In genomic region chr11:110362916-110363574, GRCh38 we compare ENCODE assay signal across 8 cellular contexts.
DNase-seq lines count a peak whose midpoint lies in the region; ATAC-seq and TF ChIP-seq lines count a peak whose summit lies in the region.

No MANE protein-coding gene starts in this region.

- H3K27me3 ChIP-seq in BLaER1 = no peaks in the 10 kb centered on the region
- H3K27me3 ChIP-seq in HUES6 (ENCODE audit: control insufficient read depth, insufficient read depth, low read length) = no peaks in the 10 kb centered on the region
- no peaks in the 10 kb centered on the region for H3K27me3 ChIP-seq in adipocyte (replicated peaks; ENCODE audit: control insufficient read depth, insufficient read depth, low read length)
- no peaks in the 10 kb centered on the region for H3K27me3 ChIP-seq in left lung
- H3K27me3 ChIP-seq in ovary = no peaks in the 10 kb centered on the region

- H3K9me3 ChIP-seq in BLaER1 (no peaks in the 10 kb centered on the region), HUES6 (ENCODE audit: control insufficient read depth, insufficient read depth, low read depth, low read length) (peaks cover 2% of the 10 kb centered on the region), adipocyte (ENCODE audit: control insufficient read depth, low read length) (no peaks in the 10 kb centered on the region), left lung (no peaks in the 10 kb centered on the region), ovary (no peaks in the 10 kb centered on the region)

- intact Hi-C loops in left lung (cut with DNase I) = no loop called here
- intact Hi-C loops in ovary (cut with DNase I) = no loop called here

- no peak for TF ChIP-seq CTCF in left lung (IDR thresholded peaks at IDR 0.05)
- no peak for TF ChIP-seq CTCF in ovary (IDR thresholded peaks at IDR 0.05)

- ATAC-seq in left lung (peak; percentile 20), HG02885 (IDR thresholded peaks at IDR 0.05; ENCODE audit: poor library complexity, unreplicated experiment) (no peak), HG02973 (IDR thresholded peaks at IDR 0.05; ENCODE audit: unreplicated experiment) (no peak)

- H3K4me3 ChIP-seq in BLaER1 (peak overlapping the region; percentile 32; the same call in 1 of the 2 replicates), HUES6 (ENCODE audit: low read depth, low read length) (peak overlapping the region; percentile 4; the same call in 1 of the 2 replicates), adipocyte (ENCODE audit: low read length) (no peak overlapping the region), left lung (no peak overlapping the region), ovary (no peak overlapping the region)

- H3K9ac ChIP-seq in BLaER1 = peak overlapping the region; percentile 64; the same call in 1 of the 2 replicates
- H3K9ac ChIP-seq in HUES6 (ENCODE audit: low read length) = no peak overlapping the region
- no peak overlapping the region for H3K9ac ChIP-seq in adipocyte (ENCODE audit: low read length)

- H4K20me1 ChIP-seq in BLaER1 = no peaks in the 10 kb centered on the region

- H3K4me1 ChIP-seq in BLaER1 (peaks cover 29% of the 10 kb centered on the region), HUES6 (ENCODE audit: control insufficient read depth, insufficient read depth, low read length) (peaks cover 14% of the 10 kb centered on the region), adipocyte (ENCODE audit: control insufficient read depth, insufficient read depth, low read length) (peaks cover 13% of the 10 kb centered on the region), left lung (peaks cover 0 to 22% of the 10 kb centered on the region in 2 donors), ovary (ENCODE audit: insufficient read depth) (peaks cover 2% of the 10 kb centered on the region)

- no peak for TF ChIP-seq POLR2A in ovary (IDR thresholded peaks at IDR 0.05)

- WGBS in ovary, 3 donors = 44 to 57% (median 48%) methylated on average over 6 of the region's 6 CpGs

- DNase-seq in adipocyte (ENCODE audit: low read depth) = peak; percentile 1
- DNase-seq in left lung = no peak
- DNase-seq in ovary = no peak
- no peak for DNase-seq in middle frontal gyrus (ENCODE audit: extremely low spot score, low spot score)

- H3K36me3 ChIP-seq in BLaER1 (no peaks in the 10 kb centered on the region), HUES6 (ENCODE audit: control insufficient read depth, insufficient read depth, low read length) (no peaks in the 10 kb centered on the region), adipocyte (ENCODE audit: control insufficient read depth, insufficient read depth, low read length, severe bottlenecking) (no peaks in the 10 kb centered on the region), left lung (no peaks in the 10 kb centered on the region), ovary (no peaks in the 10 kb centered on the region)

- no peak for TF ChIP-seq EP300 in ovary (IDR thresholded peaks at IDR 0.05)

- peak overlapping the region; percentile 76 for H3K27ac ChIP-seq in BLaER1
- H3K27ac ChIP-seq in HUES6 (ENCODE audit: low read depth, low read length) = peak overlapping the region; percentile 44
- peak overlapping the region in 1 of 2 donors; percentile 63 for H3K27ac ChIP-seq in left lung
- peak overlapping the region in 1 of 2 donors; percentile 9 for H3K27ac ChIP-seq in ovary

- H3K4me2 ChIP-seq in BLaER1 = peak overlapping the region; percentile 71

Comparison
In these comparisons a context has a peak if more than half of its experiments do, and no peak if none do; other contexts are left out.
1. H3K4me3 ChIP-seq: peak in BLaER1 (single experiment) and HUES6 (single experiment); none in adipocyte (single experiment), left lung (0 of 2) and ovary (single experiment).